ENCODE assay signal across 14 cellular contexts in the genomic region with DNA sequence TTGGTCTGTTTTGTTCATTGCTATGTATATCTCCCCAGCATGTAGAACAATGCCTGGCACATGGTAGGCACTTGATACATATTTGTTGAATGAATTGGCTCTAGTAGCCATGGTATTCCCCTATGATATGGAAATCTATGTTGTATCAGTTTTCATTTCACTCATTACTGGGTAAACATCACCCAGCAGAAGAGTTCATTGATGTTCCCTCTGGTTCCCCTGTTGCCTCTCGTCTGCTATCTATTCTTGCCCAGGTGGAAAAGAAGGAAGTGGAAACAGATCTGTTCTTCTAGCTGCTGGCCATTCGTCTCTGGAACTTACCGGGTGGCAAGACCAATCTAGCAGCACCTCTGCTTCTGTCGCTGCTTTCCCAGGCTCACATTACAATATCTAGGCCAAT.
DNase-seq lines count a peak whose midpoint lies in the region; ATAC-seq, FAIRE-seq and TF ChIP-seq lines count a peak whose summit lies in the region.
"Had no signal": no experiment of that assay in that cellular context is flagged by ENCODE, and none has a peak within 500 bp of the region (broad histone marks: within the 10 kb centered on the region; RNA-seq: fewer than 3 reads in every experiment).

No MANE protein-coding gene starts in this region.

- ATAC-seq in GM19043 (IDR thresholded peaks at IDR 0.05; ENCODE audit: low read depth, unreplicated experiment) (peak; percentile 60), HG02840 (IDR thresholded peaks at IDR 0.05; ENCODE audit: low FRiP score, unreplicated experiment) (peak; percentile 67)
- ATAC-seq: naive thymus-derived CD8-positive, alpha-beta T cell; T-helper 17 cell had no signal

- FAIRE-seq in GM12892 (lab: Jason Lieb, UNC), result peak; percentile 54

- DNase-seq in GM12892 (ENCODE audit: insufficient read length) (no peak), NCI-H526 (lab: John Stamatoyannopoulos, UW) (peak; percentile 27 to 49), NCI-H2107 (lab: John Stamatoyannopoulos, UW) (no peak), NCI-H2081 treated with DMSO at 0.1 percent for 48 hours (lab: John Stamatoyannopoulos, UW) (no peak), iPS-NIHi7 (ENCODE audit: extremely low spot score) (no peak)
- no peak for DNase-seq in stimulated activated CD4-positive, alpha-beta T cell treated with anti-CD3 and anti-CD28 coated beads, Interleukin-1b, Interleukin-23, amount 100 ng/mL, for 48 hours
- DNase-seq: activated CD4-positive, alpha-beta T cell treated with anti-CD3 and anti-CD28 coated beads, Interleukin-2, amount 10 ng/mL, durations not matched to agents 7 days and 5 days; H7; naive thymus-derived CD8-positive, alpha-beta T cell; NCI-H1417 treated with DMSO at 0.1 percent for 48 hours; RPMI8226; T-helper 17 cell had no signal

- TF ChIP-seq POLR2A in GM12892 (IDR thresholded peaks at IDR 0.05; ENCODE audit: low read depth, low read length), result no peak

Comparison
In these comparisons a context has a peak if more than half of its experiments do, and no peak if none do; other contexts are left out.
1. DNase-seq: peak in NCI-H526 (2 of 2); none in GM12892 (single experiment), NCI-H2107 (single experiment), NCI-H2081 treated with DMSO at 0.1 percent for 48 hours (single experiment), iPS-NIHi7 (single experiment) and stimulated activated CD4-positive, alpha-beta T cell treated with anti-CD3 and anti-CD28 coated beads, Interleukin-1b, Interleukin-23, amount 100 ng/mL, for 48 hours (single experiment).